In genomic region chr20:50957798-50958732, GRCh38 we compare ENCODE assay signal across 8 cellular contexts. TPM values are rescaled to one million over a fixed set of nuclear protein-coding genes. Genes with fewer than 3 reads are reported as not detected.
DNase-seq lines count a peak whose midpoint lies in the region; TF ChIP-seq lines count a peak whose summit lies in the region.

Gene DPM1, minus strand, starts transcription at chr20:50958532. Its CDS starts 9 bp downstream, at chr20:50958523.

- H3K9me3 Mint-ChIP-seq in endothelial cell (ENCODE audit: unreplicated experiment) (no peaks in the 10 kb centered on the region), mesothelial cell of epicardium (peaks cover 8% of the 10 kb centered on the region)

- H3K27me3 Mint-ChIP-seq in endothelial cell (ENCODE audit: unreplicated experiment) (peaks cover 8% of the 10 kb centered on the region), mesothelial cell of epicardium (ENCODE audit: low read depth) (no peaks in the 10 kb centered on the region)

- H3K4me3 Mint-ChIP-seq in endothelial cell (ENCODE audit: unreplicated experiment): peak within 1 kb of the TSS; percentile 95
- peak within 1 kb of the TSS; percentile 97 for H3K4me3 Mint-ChIP-seq in mesothelial cell of epicardium

- peaks cover 22% of the 10 kb centered on the region for H3K4me1 Mint-ChIP-seq in endothelial cell (ENCODE audit: unreplicated experiment)
- H3K4me1 Mint-ChIP-seq in mesothelial cell of epicardium: peaks cover 40% of the 10 kb centered on the region

- TF ChIP-seq CTCF in GM20000 (IDR thresholded peaks at IDR 0.05; ENCODE audit: extremely low read depth, missing control alignments) (no peak), endothelial cell (IDR thresholded peaks at IDR 0.05; ENCODE audit: unreplicated experiment) (no peak), mesothelial cell of epicardium (IDR thresholded peaks at IDR 0.05; ENCODE audit: unreplicated experiment) (no peak)

- H3K27ac Mint-ChIP-seq in endothelial cell (ENCODE audit: unreplicated experiment) (peak within 1 kb of the TSS; percentile 97), mesothelial cell of epicardium (peak within 1 kb of the TSS; percentile 100)

- H3K36me3 Mint-ChIP-seq in endothelial cell (ENCODE audit: low read depth, unreplicated experiment): no peaks in the 10 kb centered on the region
- H3K36me3 Mint-ChIP-seq in mesothelial cell of epicardium: peaks cover 19% of the 10 kb centered on the region

- DNase-seq in COLO668 (lab: John Stamatoyannopoulos, UW; ENCODE audit: unreplicated experiment) (peak; percentile 89), GM20000 (ENCODE audit: low spot score) (peak; percentile 85), HT1080 (ENCODE audit: low read depth) (no peak), NOMO-1 treated with dmso at 0.1 percent for 144 hours (lab: John Stamatoyannopoulos, UW; ENCODE audit: unreplicated experiment) (peak; percentile 90), endothelial cell (ENCODE audit: low spot score) (peak; percentile 85), mesothelial cell of epicardium (ENCODE audit: low spot score in 2 of 2, unreplicated experiment in 2 of 2) (peak; percentile 72 to 86)
- peak; percentile 74 for DNase-seq in activated CD8-positive, alpha-beta memory T cell treated with anti-CD3 and anti-CD28 coated beads, Interleukin-2, amount 50 U/mL, for 1 hour (ENCODE audit: extremely low read depth)
- DNase-seq in stimulated activated CD8-positive, alpha-beta memory T cell treated with anti-CD3 and anti-CD28 coated beads, Interleukin-15, amount 100 ng/mL, for 48 hours (ENCODE audit: low read depth in 2 of 2): peak; percentile 71 to 76

RNA-seq across cellular contexts. Expression of gene DPM1, which starts in this region (rescaled TPM):
- total RNA-seq in HT1080 (2014; rRNA removed; shearing (Covaris generic)): 146 TPM in 2 replicates
- polyA plus RNA-seq in HT1080 (2015; cell fraction: cytosol; rRNA removed): 139 and 159 TPM in 2 replicates
- polyA plus RNA-seq in HT1080 (2015; cell fraction: nucleus; rRNA removed): 117 and 139 TPM in 2 replicates
- total RNA-seq in endothelial cell (ENCODE audit: unreplicated experiment) (40.0 TPM), mesothelial cell of epicardium (34.5 to 36.5 TPM (median 36.0 TPM) in 3 replicates)
